ENCODE assay signal across 2 cellular contexts in genomic region chr5:179178016-179178575, GRCh38.
TF ChIP-seq lines count a peak whose summit lies in the region.

No MANE protein-coding gene starts in this region.

TF ChIP-seq in liver, 16 proteins besides CTCF, POLR2A, EP300 and RAD21 (continued from another document):
- TF ChIP-seq, protein P1, sequence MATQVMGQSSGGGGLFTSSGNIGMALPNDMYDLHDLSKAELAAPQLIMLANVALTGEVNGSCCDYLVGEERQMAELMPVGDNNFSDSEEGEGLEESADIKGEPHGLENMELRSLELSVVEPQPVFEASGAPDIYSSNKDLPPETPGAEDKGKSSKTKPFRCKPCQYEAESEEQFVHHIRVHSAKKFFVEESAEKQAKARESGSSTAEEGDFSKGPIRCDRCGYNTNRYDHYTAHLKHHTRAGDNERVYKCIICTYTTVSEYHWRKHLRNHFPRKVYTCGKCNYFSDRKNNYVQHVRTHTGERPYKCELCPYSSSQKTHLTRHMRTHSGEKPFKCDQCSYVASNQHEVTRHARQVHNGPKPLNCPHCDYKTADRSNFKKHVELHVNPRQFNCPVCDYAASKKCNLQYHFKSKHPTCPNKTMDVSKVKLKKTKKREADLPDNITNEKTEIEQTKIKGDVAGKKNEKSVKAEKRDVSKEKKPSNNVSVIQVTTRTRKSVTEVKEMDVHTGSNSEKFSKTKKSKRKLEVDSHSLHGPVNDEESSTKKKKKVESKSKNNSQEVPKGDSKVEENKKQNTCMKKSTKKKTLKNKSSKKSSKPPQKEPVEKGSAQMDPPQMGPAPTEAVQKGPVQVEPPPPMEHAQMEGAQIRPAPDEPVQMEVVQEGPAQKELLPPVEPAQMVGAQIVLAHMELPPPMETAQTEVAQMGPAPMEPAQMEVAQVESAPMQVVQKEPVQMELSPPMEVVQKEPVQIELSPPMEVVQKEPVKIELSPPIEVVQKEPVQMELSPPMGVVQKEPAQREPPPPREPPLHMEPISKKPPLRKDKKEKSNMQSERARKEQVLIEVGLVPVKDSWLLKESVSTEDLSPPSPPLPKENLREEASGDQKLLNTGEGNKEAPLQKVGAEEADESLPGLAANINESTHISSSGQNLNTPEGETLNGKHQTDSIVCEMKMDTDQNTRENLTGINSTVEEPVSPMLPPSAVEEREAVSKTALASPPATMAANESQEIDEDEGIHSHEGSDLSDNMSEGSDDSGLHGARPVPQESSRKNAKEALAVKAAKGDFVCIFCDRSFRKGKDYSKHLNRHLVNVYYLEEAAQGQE (IDR thresholded peaks at IDR 0.05), result peak; percentile 28

TF ChIP-seq in HepG2, 621 proteins besides CTCF, POLR2A, EP300 and RAD21 (continued from another document):
- TF ChIP-seq, protein P2, sequence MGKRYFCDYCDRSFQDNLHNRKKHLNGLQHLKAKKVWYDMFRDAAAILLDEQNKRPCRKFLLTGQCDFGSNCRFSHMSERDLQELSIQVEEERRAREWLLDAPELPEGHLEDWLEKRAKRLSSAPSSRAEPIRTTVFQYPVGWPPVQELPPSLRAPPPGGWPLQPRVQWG (CRISPR knock-in tag; IDR thresholded peaks at IDR 0.05; ENCODE audit: borderline replicate concordance, low read depth), result no peak
- no peak for TF ChIP-seq AGO1 (IDR thresholded peaks at IDR 0.05; ENCODE audit: low read depth, low read length, poor library complexity, severe bottlenecking)
- TF ChIP-seq REL (CRISPR knock-in tag; conservative IDR thresholded peaks at IDR 0.05), result no peak
- no peak for TF ChIP-seq MTA3 (CRISPR knock-in tag; IDR thresholded peaks at IDR 0.05)
- TF ChIP-seq ZNF543 (CRISPR knock-in tag; IDR thresholded peaks at IDR 0.05), result no peak
- no peak for TF ChIP-seq TBX3 (IDR thresholded peaks at IDR 0.05; ENCODE audit: borderline replicate concordance)
- no peak for TF ChIP-seq HMG20B (CRISPR knock-in tag; conservative IDR thresholded peaks at IDR 0.05)
- no peak for TF ChIP-seq ZFP37 (CRISPR knock-in tag; IDR thresholded peaks at IDR 0.05; ENCODE audit: borderline replicate concordance)
- TF ChIP-seq ZNF230 (CRISPR knock-in tag; IDR thresholded peaks at IDR 0.05), result no peak
- TF ChIP-seq HNRNPL (IDR thresholded peaks at IDR 0.05; ENCODE audit: low read depth, low read length), result no peak
- no peak for TF ChIP-seq ZNF468 (CRISPR knock-in tag; IDR thresholded peaks at IDR 0.05)
- no peak for TF ChIP-seq ZBTB8A (CRISPR knock-in tag; IDR thresholded peaks at IDR 0.05; ENCODE audit: borderline replicate concordance, low read depth)
